15 cellular contexts compared by ENCODE assay signal in genomic region chr5:93600409-93601052, GRCh38. TPM values are rescaled to one million over a fixed set of nuclear protein-coding genes. Genes with fewer than 3 reads are reported as not detected.
DNase-seq lines count a peak whose midpoint lies in the region; ATAC-seq, FAIRE-seq and TF ChIP-seq lines count a peak whose summit lies in the region.
"Had no signal": no experiment of that assay in that cellular context is flagged by ENCODE, and none has a peak within 500 bp of the region (broad histone marks: within the 10 kb centered on the region; RNA-seq: fewer than 3 reads in every experiment).

No MANE protein-coding gene starts in this region.

- H3K27me3 ChIP-seq in GM23338 (ENCODE audit: insufficient read depth) (peaks cover 100% of the 10 kb centered on the region), gastroesophageal sphincter (peaks cover 39% of the 10 kb centered on the region), colonic mucosa (peaks cover 95% of the 10 kb centered on the region)

- H3K4me3 ChIP-seq in GM23338 (peak overlapping the region; percentile 18; the same call in 1 of the 2 replicates), gastroesophageal sphincter (no peak overlapping the region), colonic mucosa (no peak overlapping the region)
- H3K4me3 ChIP-seq: K562 had no signal

- H3K9me3 Mint-ChIP-seq in GM23338 = peaks cover 7% of the 10 kb centered on the region; the same call in 2 of the 3 replicates
- H3K9me3 Mint-ChIP-seq: activated T-cell treated with anti-CD3 and anti-CD28 coated beads, Interleukin-2, amount 50 U/mL, for 72 hours had no signal

- H3K9me3 ChIP-seq in gastroesophageal sphincter = no peaks in the 10 kb centered on the region
- H3K9me3 ChIP-seq in colonic mucosa = no peaks in the 10 kb centered on the region

- DNase-seq in GM23338 (ENCODE audit: low spot score) (no peak), sciatic nerve (ENCODE audit: low spot score) (no peak), colonic mucosa (no peak)
- DNase-seq in activated effector memory CD4-positive, alpha-beta T cell treated with Interleukin-2 at 50 U/mL for 16 hours = no peak
- DNase-seq: activated CD8-positive, alpha-beta T cell treated with anti-CD3 and anti-CD28 coated beads for 36 hours; activated T-cell treated with anti-CD3 and anti-CD28 coated beads, Interleukin-2, amount 50 U/mL, for 72 hours; GDM1; NCI-H146; stimulated activated naive CD4-positive, alpha-beta T cell treated with Interleukin-2 at 50 U/mL for 16 hours had no signal

- H3K9me2 ChIP-seq in GM23338 (ENCODE audit: insufficient read depth) = no peaks in the 10 kb centered on the region

- peaks cover 35% of the 10 kb centered on the region for H4K20me1 ChIP-seq in GM23338 (replicated peaks; ENCODE audit: insufficient read depth)

- H3K27ac Mint-ChIP-seq in GM23338 = no peak overlapping the region
- H3K27ac Mint-ChIP-seq: activated CD8-positive, alpha-beta T cell treated with anti-CD3 and anti-CD28 coated beads for 36 hours; activated T-cell treated with anti-CD3 and anti-CD28 coated beads, Interleukin-2, amount 50 U/mL, for 72 hours had no signal

- WGBS in gastroesophageal sphincter (ENCODE audit: low coverage in 1 of 2), 2 donors = 24 to 60% methylated on average over 4 to 8 of the region's 8 CpGs

- TF ChIP-seq CTCF in GM23338 (conservative IDR thresholded peaks at IDR 0.05; ENCODE audit: low read depth in 2 of 2) = no peak
- TF ChIP-seq CTCF in gastroesophageal sphincter (IDR thresholded peaks at IDR 0.05) = no peak
- TF ChIP-seq CTCF in colonic mucosa (IDR thresholded peaks at IDR 0.05) = no peak

- intact Hi-C loops in sciatic nerve (cut with DNase I) (no loop called here), colonic mucosa (cut with DNase I) (loop anchor here (10.0 kb wide), 1 partner anchor 204 kb away; no protein-coding TSS in a partner anchor)

- peak overlapping the region; percentile 60; the same call in 1 of the 2 replicates for H3K4me2 ChIP-seq in GM23338

- H3K9ac ChIP-seq in colonic mucosa (ENCODE audit: low read depth in 2 of 2, low read length in 2 of 2) = no peak overlapping the region

- H3K36me3 Mint-ChIP-seq in GM23338 (ENCODE audit: low read depth) = peaks cover 3% of the 10 kb centered on the region; the same call in 2 of the 3 replicates

- peaks cover 40% of the 10 kb centered on the region for H3F3A ChIP-seq in GM23338 (replicated peaks; ENCODE audit: low read depth)

- TF ChIP-seq POLR2A in gastroesophageal sphincter (IDR thresholded peaks at IDR 0.05) = no peak

- H3K79me2 ChIP-seq in GM23338 (replicated peaks; ENCODE audit: insufficient read depth) = no peaks in the 10 kb centered on the region

- no peak overlapping the region for H3K4me3 Mint-ChIP-seq in GM23338
- H3K4me3 Mint-ChIP-seq: activated CD8-positive, alpha-beta T cell treated with anti-CD3 and anti-CD28 coated beads for 36 hours; activated T-cell treated with anti-CD3 and anti-CD28 coated beads, Interleukin-2, amount 50 U/mL, for 72 hours had no signal

- no peak overlapping the region for H2AFZ ChIP-seq in GM23338

- no peak for TF ChIP-seq EP300 in gastroesophageal sphincter (IDR thresholded peaks at IDR 0.05)

- H3K36me3 ChIP-seq in GM23338 (ENCODE audit: insufficient read depth) (no peaks in the 10 kb centered on the region), gastroesophageal sphincter (peaks cover 0 to 4% of the 10 kb centered on the region in 2 donors), colonic mucosa (no peaks in the 10 kb centered on the region)

- peak; percentile 98 for FAIRE-seq in TTC549 (lab: Jason Lieb, UNC)
- FAIRE-seq: K562 had no signal

- H3K27ac ChIP-seq in GM23338 (ENCODE audit: low read depth) (no peak overlapping the region), gastroesophageal sphincter (peak overlapping the region in 3 of 4 donors; percentile 21 to 83 (median 79)), colonic mucosa (no peak overlapping the region)

- H3K27me3 Mint-ChIP-seq in GM23338 (ENCODE audit: insufficient read depth, low read depth, poor library complexity) = no peaks in the 10 kb centered on the region

- H3K4me1 ChIP-seq in GM23338 (ENCODE audit: insufficient read depth) = peaks cover 75% of the 10 kb centered on the region
- peaks cover 0 to 12% (median 0%) of the 10 kb centered on the region in 3 donors for H3K4me1 ChIP-seq in gastroesophageal sphincter
- H3K4me1 ChIP-seq in colonic mucosa = no peaks in the 10 kb centered on the region

- H3K4me1 Mint-ChIP-seq in GM23338 = peaks cover 37% of the 10 kb centered on the region

- no peak for ATAC-seq in GM23338
- no peak for ATAC-seq in gastroesophageal sphincter
- peak; percentile 31 for ATAC-seq in sciatic nerve
- ATAC-seq in GM19324 (IDR thresholded peaks at IDR 0.05; ENCODE audit: low FRiP score, unreplicated experiment) = no peak
- ATAC-seq in GM19452 (IDR thresholded peaks at IDR 0.05; ENCODE audit: unreplicated experiment) = no peak
- ATAC-seq: activated CD8-positive, alpha-beta T cell treated with anti-CD3 and anti-CD28 coated beads for 36 hours; activated T-cell treated with anti-CD3 and anti-CD28 coated beads, Interleukin-2, amount 50 U/mL, for 72 hours; HCT116; K562 had no signal

TF ChIP-seq in GM23338, 12 proteins besides CTCF, POLR2A, EP300 and RAD21:
- no peak for TF ChIP-seq EZH2phosphoT487 (IDR thresholded peaks at IDR 0.05; ENCODE audit: unreplicated experiment)
- peak; percentile 71 for TF ChIP-seq EZH2 (IDR thresholded peaks at IDR 0.05; ENCODE audit: low read depth, unreplicated experiment)

RNA-seq across cellular contexts. Expression of gene NR2F1, which starts 17.5 kb away (rescaled TPM):
- not detected in 2 replicates for total RNA-seq in GM23338 (2014; rRNA removed; shearing (Covaris generic))
- not detected in 2 replicates for polyA plus RNA-seq in GM23338 (2016; fragmentation: Nextera tagmentation; extraction: Ambion mirVana)
- total RNA-seq in gastroesophageal sphincter = 100 to 1,000 TPM in 1 of 4 donors, 10 to 100 TPM in 3; 29.4 to 111 (median 37.8) TPM
- 181 TPM for total RNA-seq in sciatic nerve
- 1 to 10 TPM; 2.7 to 2.9 TPM for total RNA-seq in colonic mucosa
- total RNA-seq: activated CD8-positive, alpha-beta T cell treated with anti-CD3 and anti-CD28 coated beads for 36 hours; activated T-cell treated with anti-CD3 and anti-CD28 coated beads, Interleukin-2, amount 50 U/mL, for 72 hours had no signal
- polyA plus RNA-seq: K562 had no signal

RNA-seq across cellular contexts. Expression of gene NR2F1-AS1, which starts 19.5 kb away (rescaled TPM):
- 0.59 and 3.0 TPM in 2 replicates for total RNA-seq in GM23338 (2014; rRNA removed; shearing (Covaris generic))
- 4.5 and 9.2 TPM in 2 replicates for polyA plus RNA-seq in GM23338 (2016; fragmentation: Nextera tagmentation; extraction: Ambion mirVana)
- 10 to 100 TPM in 2 of 4 donors, 1 to 10 TPM in 2; 6.0 to 48.1 (median 14.4) TPM for total RNA-seq in gastroesophageal sphincter
- total RNA-seq in sciatic nerve = 49.3 TPM
- total RNA-seq in colonic mucosa = 1 to 10 TPM in 1 of 2 donors, under 1 TPM in 1; 0.69 to 2.4 TPM
- total RNA-seq: activated CD8-positive, alpha-beta T cell treated with anti-CD3 and anti-CD28 coated beads for 36 hours; K562 had no signal
- polyA plus RNA-seq: K562 had no signal

Comparison
In these comparisons a context has a peak if more than half of its experiments do, and no peak if none do; other contexts are left out.
1. H3K27ac ChIP-seq: peak in gastroesophageal sphincter (3 of 4); none in GM23338 (single experiment) and colonic mucosa (single experiment).
2. RNA of gene NR2F1, which starts 17.5 kb away (total RNA-seq): 181 TPM in sciatic nerve (single experiment) and 29.4 to 111 TPM in gastroesophageal sphincter; 2.7 to 2.9 TPM in colonic mucosa and not detected in GM23338; every median in the first group is over 4 times any median in the second.